26 cellular contexts compared by ENCODE assay signal in genomic region chr3:15778332-15778858, GRCh38. TPM values are rescaled to one million over a fixed set of nuclear protein-coding genes. Genes with fewer than 3 reads are reported as not detected.
DNase-seq lines count a peak whose midpoint lies in the region; ATAC-seq, FAIRE-seq and TF ChIP-seq lines count a peak whose summit lies in the region.
"Had no signal": no experiment of that assay in that cellular context is flagged by ENCODE, and none has a peak within 500 bp of the region (broad histone marks: within the 10 kb centered on the region; RNA-seq: fewer than 3 reads in every experiment).

No MANE protein-coding gene starts in this region.

- no peak for FAIRE-seq in GM12878 (lab: Jason Lieb, UNC)

- no peak for TF ChIP-seq RAD21 in IMR-90 (IDR thresholded peaks at IDR 0.05; ENCODE audit: low read length)
- TF ChIP-seq RAD21 in GM12878 (IDR thresholded peaks at IDR 0.05; ENCODE audit: insufficient read depth, low read depth, low read length) = no peak

- H3K9ac ChIP-seq in IMR-90 (ENCODE audit: low read depth, low read length) (no peak overlapping the region), GM12878 (ENCODE audit: control insufficient read depth, insufficient read depth, low read length) (no peak overlapping the region), mesenchymal stem cell (ENCODE audit: low read length) (no peak overlapping the region)

- RAD21 ChIA-PET in GM12878 (lab: Charles Lee; ENCODE audit: unreplicated experiment) = interaction anchor here (1.0 to 2.1 kb wide), 5 partner anchors 9 to 148 kb away, joined by 3 to 12 read pairs (median 6); no protein-coding TSS in a partner anchor

- no peak overlapping the region for H3K23ac ChIP-seq in IMR-90 (ENCODE audit: low read depth, low read length)
- no peak overlapping the region for H3K23ac ChIP-seq in mesenchymal stem cell (ENCODE audit: low read length in 2 of 2)

- in situ Hi-C loops in IMR-90 (cut with MboI; ENCODE audit: low sequenced_read_pairs) (no loop called here), GM12878 (cut with MboI) (no loop called here)

- WGBS in IMR-90 (ENCODE audit: extremely low coverage in 2 of 2, insufficient read length in 1 of 2), 2 experiments = no CpG with 5 or more reads among the region's 2 CpGs
- 93% methylated on average over 2 of the region's 2 CpGs for WGBS in GM12878 (ENCODE audit: insufficient coverage, insufficient replicate concordance, low lambda C conversion rate, missing lambda C conversion rate)
- 94% methylated on average over 2 of the region's 2 CpGs for WGBS in mesenchymal stem cell

- H3K18ac ChIP-seq in IMR-90 (ENCODE audit: low read depth, low read length) (peak overlapping the region; percentile 29; the same call in 1 of the 2 replicates), mesenchymal stem cell (ENCODE audit: low read depth in 1 of 2, low read length in 2 of 2) (no peak overlapping the region)

- H4K91ac ChIP-seq in IMR-90 (ENCODE audit: insufficient read depth, low read depth, low read length) = no peak overlapping the region
- H4K91ac ChIP-seq in mesenchymal stem cell (ENCODE audit: low read length) = no peak overlapping the region

- H3K36me3 ChIP-seq in IMR-90 (ENCODE audit: control insufficient read depth, insufficient read depth, low read length) (peaks cover 11% of the 10 kb centered on the region), GM12878 (ENCODE audit: control insufficient read depth in 2 of 2, insufficient read depth in 2 of 2, low read length in 1 of 2) (peaks cover 3 to 13% of the 10 kb centered on the region in 2 experiments; a peak in 3 of 4 replicates), mesenchymal stem cell (ENCODE audit: control insufficient read depth in 1 of 2, insufficient read depth in 2 of 2, low read depth in 1 of 2, low read length in 2 of 2) (peaks cover 0 to 77% of the 10 kb centered on the region in 2 experiments)
- H3K36me3 ChIP-seq: colonic mucosa, esophagus squamous epithelium, gastroesophageal sphincter had no signal

- peaks cover 12% of the 10 kb centered on the region for H3K4me1 ChIP-seq in IMR-90 (ENCODE audit: control insufficient read depth, insufficient read depth, low read length)
- peaks cover 18% of the 10 kb centered on the region for H3K4me1 ChIP-seq in GM12878 (ENCODE audit: control insufficient read depth, insufficient read depth, low read length)
- no peaks in the 10 kb centered on the region for H3K4me1 ChIP-seq in mesenchymal stem cell (ENCODE audit: control insufficient read depth, insufficient read depth, low read depth, low read length)
- H3K4me1 ChIP-seq: colonic mucosa had no signal

- no peak overlapping the region for H2AK9ac ChIP-seq in IMR-90 (replicated peaks; ENCODE audit: low read depth, low read length, poor library complexity)

- H2BK120ac ChIP-seq in IMR-90 (ENCODE audit: low read depth, low read length) (no peak overlapping the region), mesenchymal stem cell (ENCODE audit: low read depth, low read length) (no peak overlapping the region)

- CTCF ChIA-PET in IMR-90 (lab: Yijun Ruan, JAX) = no interaction called here
- CTCF ChIA-PET in GM12878 (lab: Yijun Ruan, JAX) = interaction anchor here (1.0 to 3.9 kb wide), 4 partner anchors 10 to 144 kb away, joined by 3 to 16 read pairs (median 4); no protein-coding TSS in a partner anchor

- H2BK20ac ChIP-seq in IMR-90 (ENCODE audit: low read depth, low read length) = no peak overlapping the region

- H3K4me3 ChIP-seq in IMR-90 (ENCODE audit: insufficient read depth, low read depth, low read length) (no peak overlapping the region), GM12878 (no peak overlapping the region), mesenchymal stem cell (ENCODE audit: insufficient read depth in 1 of 2, low read depth in 1 of 2, low read length in 2 of 2) (no peak overlapping the region)
- H3K4me3 ChIP-seq: colonic mucosa, esophagus squamous epithelium, gastroesophageal sphincter, psoas muscle, SK-N-MC, testis had no signal

- dilution Hi-C loops in IMR-90 (cut with HindIII; ENCODE audit: low sequenced_read_pairs, unreplicated experiment) = no loop called here

- H3K79me1 ChIP-seq in IMR-90 (ENCODE audit: low read depth in 1 of 2, low read length in 2 of 2) = peaks cover 24 to 41% of the 10 kb centered on the region in 2 experiments
- peaks cover 3% of the 10 kb centered on the region for H3K79me1 ChIP-seq in mesenchymal stem cell (replicated peaks; ENCODE audit: low read length, poor library complexity, severe bottlenecking)

- no peak overlapping the region for H3K56ac ChIP-seq in IMR-90 (ENCODE audit: extremely low read depth, insufficient read depth, low read length)

- TF ChIP-seq POLR2A in IMR-90 (IDR thresholded peaks at IDR 0.05; ENCODE audit: low read depth, low read length) = no peak
- no peak for TF ChIP-seq POLR2A in GM12878 (IDR thresholded peaks at IDR 0.05; ENCODE audit: low read depth, low read length)

- H2BK5ac ChIP-seq in IMR-90 (ENCODE audit: low read depth, low read length, poor library complexity, severe bottlenecking) (peak overlapping the region; percentile 31), mesenchymal stem cell (ENCODE audit: low read depth, low read length, poor library complexity, severe bottlenecking) (no peak overlapping the region)

- DNase-seq in IMR-90 = no peak
- no peak for DNase-seq in GM12878 (ENCODE audit: low read depth, low spot score)
- peak; percentile 30 for DNase-seq in mesenchymal stem cell
- no peak for DNase-seq in islet precursor cell
- no peak for DNase-seq in C1 segment of cervical spinal cord (lab: John Stamatoyannopoulos, UW)
- no peak for DNase-seq in stimulated activated CD4-positive, alpha-beta T cell treated with anti-CD3 and anti-CD28 coated beads, Interleukin-2, amount 100 ng/mL, for 24 hours
- DNase-seq: activated CD4-positive, alpha-beta T cell treated with anti-CD3 and anti-CD28 coated beads for 4 hours; activated CD8-positive, alpha-beta memory T cell treated with anti-CD3 and anti-CD28 coated beads, Interleukin-2, amount 10 ng/mL, durations not matched to agents 7 days and 5 days; activated naive CD4-positive, alpha-beta T cell treated with anti-CD3 and anti-CD28 coated beads for 36 hours; activated T-cell treated with anti-CD3 and anti-CD28 coated beads, Interleukin-2, amount 50 U/mL, for 72 hours; CD4-positive, CD25-positive, alpha-beta regulatory T cell; colonic mucosa; DMS 273 treated with DMSO at 0.1 percent for 48 hours; effector memory CD4-positive, alpha-beta T cell; esophagus squamous epithelium; hypothalamus; NCI-H187; NCI-H2171 treated with DMSO at 0.1 percent for 48 hours; NCI-H526; psoas muscle; T-helper 17 cell; testis had no signal

- BruUV-seq in IMR-90 (replicated peaks; lab: Mats Ljungman, UMichigan) (no TSS peak), GM12878 (replicated peaks; lab: Mats Ljungman, UMichigan) (no TSS peak)

- H2BK15ac ChIP-seq in IMR-90 (ENCODE audit: low read depth, low read length) (no peak overlapping the region), mesenchymal stem cell (ENCODE audit: low read depth, poor library complexity, severe bottlenecking) (no peak overlapping the region)

- POLR2A ChIA-PET in IMR-90 (lab: Charles Lee; ENCODE audit: unreplicated experiment) (no interaction called here), GM12878 (lab: Charles Lee) (interaction anchor here (0.8 to 1.3 kb wide), 2 partner anchors 9 to 14 kb away, joined by 3 read pairs; no protein-coding TSS in a partner anchor)

- H3K9me3 ChIP-seq in IMR-90 (ENCODE audit: control insufficient read depth, insufficient read depth, low read length) (no peaks in the 10 kb centered on the region), GM12878 (replicated peaks; ENCODE audit: control insufficient read depth, insufficient read depth, low read length) (no peaks in the 10 kb centered on the region; the same call in 1 of the 3 replicates), mesenchymal stem cell (ENCODE audit: control insufficient read depth, low read length) (no peaks in the 10 kb centered on the region)
- H3K9me3 ChIP-seq: colonic mucosa, esophagus squamous epithelium, gastroesophageal sphincter, psoas muscle, testis had no signal

- H3K4ac ChIP-seq in IMR-90 (ENCODE audit: low read depth, low read length) (peak overlapping the region; percentile 8; the same call in 1 of the 2 replicates), mesenchymal stem cell (ENCODE audit: low read depth in 1 of 2, low read length in 2 of 2) (no peak overlapping the region)

- H2AK5ac ChIP-seq in IMR-90 (ENCODE audit: low read depth, low read length) = no peak overlapping the region
- no peak overlapping the region for H2AK5ac ChIP-seq in mesenchymal stem cell (ENCODE audit: low read length, severe bottlenecking)

- H3K4me2 ChIP-seq in IMR-90 (ENCODE audit: low read depth, low read length) (no peak overlapping the region), GM12878 (ENCODE audit: control insufficient read depth, insufficient read depth) (no peak overlapping the region), mesenchymal stem cell (ENCODE audit: low read length, poor library complexity, severe bottlenecking) (no peak overlapping the region)

- no peaks in the 10 kb centered on the region for H3K27me3 ChIP-seq in IMR-90 (ENCODE audit: control insufficient read depth, insufficient read depth, low read length)
- H3K27me3 ChIP-seq in GM12878 (replicated peaks in 1 of 2; ENCODE audit: control insufficient read depth in 2 of 2, insufficient read depth in 2 of 2, low read length in 1 of 2) = no peaks in the 10 kb centered on the region
- no peaks in the 10 kb centered on the region for H3K27me3 ChIP-seq in mesenchymal stem cell (ENCODE audit: control insufficient read depth in 1 of 2, insufficient read depth in 1 of 2, low read length in 2 of 2)
- H3K27me3 ChIP-seq: colonic mucosa, esophagus squamous epithelium, gastroesophageal sphincter, testis had no signal

- ATAC-seq in IMR-90 (ENCODE audit: low read depth) (no peak), GM12878 (peak; percentile 1; the same call in 1 of the 3 replicates), HG03457 (IDR thresholded peaks at IDR 0.05; ENCODE audit: unreplicated experiment) (no peak)
- ATAC-seq: activated CD8-positive, alpha-beta memory T cell treated with anti-CD3 and anti-CD28 coated beads, Interleukin-2, amount 10 ng/mL, durations not matched to agents 7 days and 5 days; activated T-cell treated with anti-CD3 and anti-CD28 coated beads, Interleukin-2, amount 50 U/mL, for 72 hours; gastroesophageal sphincter; psoas muscle; T-helper 17 cell had no signal

- intact Hi-C loops in IMR-90 (cut with micrococcal nuclease) (no loop called here), GM12878 (cut with micrococcal nuclease; ENCODE audit: unreplicated experiment) (no loop called here)

- H3K9me1 ChIP-seq in IMR-90 (ENCODE audit: insufficient read depth, low read length) = no peaks in the 10 kb centered on the region

- H4K8ac ChIP-seq in IMR-90 (ENCODE audit: low read depth in 2 of 2, low read length in 2 of 2) = no peak overlapping the region
- H4K8ac ChIP-seq in mesenchymal stem cell (ENCODE audit: low read length) = no peak overlapping the region

- H2BK12ac ChIP-seq in mesenchymal stem cell (ENCODE audit: low read length in 2 of 2) = no peak overlapping the region

- H4K20me1 ChIP-seq in IMR-90 (ENCODE audit: insufficient read depth, low read length) (peaks cover 4% of the 10 kb centered on the region; the same call in 1 of the 2 replicates), GM12878 (ENCODE audit: control insufficient read depth, insufficient read depth) (no peaks in the 10 kb centered on the region)

- H4K5ac ChIP-seq in IMR-90 (ENCODE audit: low read depth, low read length) = peak overlapping the region; percentile 12

- TF ChIP-seq CTCF in IMR-90 (conservative IDR thresholded peaks at IDR 0.05; ENCODE audit: low read depth, low read length) = no peak
- no peak for TF ChIP-seq CTCF in GM12878 (IDR thresholded peaks at IDR 0.05 in 2 of 3, conservative IDR thresholded peaks at IDR 0.05 in 1 of 3; ENCODE audit: control insufficient read depth in 2 of 3, extremely low read depth in 1 of 3, insufficient read depth in 1 of 3, low read depth in 3 of 3, low read length in 3 of 3)

- H3K14ac ChIP-seq in IMR-90 (replicated peaks; ENCODE audit: low read depth, low read length) = no peak overlapping the region
- no peak overlapping the region for H3K14ac ChIP-seq in mesenchymal stem cell (ENCODE audit: low read length in 2 of 2)

- TF ChIP-seq EP300 in GM12878 (IDR thresholded peaks at IDR 0.05; ENCODE audit: borderline replicate concordance in 1 of 2, control insufficient read depth in 1 of 2, low read depth in 2 of 2, low read length in 2 of 2) = no peak

- H2AFZ ChIP-seq in IMR-90 (replicated peaks; ENCODE audit: low read length, poor library complexity) = no peak overlapping the region
- H2AFZ ChIP-seq in GM12878 (ENCODE audit: control insufficient read depth, low read depth, low read length) = no peak overlapping the region
- H2AFZ ChIP-seq in mesenchymal stem cell (ENCODE audit: low read depth, low read length) = no peak overlapping the region

- H3K27ac ChIP-seq in IMR-90 (ENCODE audit: insufficient read depth, low read length) (no peak overlapping the region), GM12878 (ENCODE audit: control insufficient read depth, insufficient read depth) (no peak overlapping the region), mesenchymal stem cell (ENCODE audit: low read length, poor library complexity, severe bottlenecking) (no peak overlapping the region)
- H3K27ac ChIP-seq: colonic mucosa, gastroesophageal sphincter, psoas muscle, RWPE1, SK-N-MC, testis had no signal

- H3K79me2 ChIP-seq in GM12878 (ENCODE audit: control insufficient read depth, insufficient read depth, low read length) = peaks cover 46% of the 10 kb centered on the region

- SMC1A ChIA-PET in GM12878 (lab: Charles Lee; ENCODE audit: uncharacterized antibody, unreplicated experiment) = interaction anchor here (0.8 to 3.4 kb wide), 12 partner anchors 9 to 148 kb away, joined by 3 to 25 read pairs (median 5); partner anchors contain the start of gene ANKRD28

RNA-seq across cellular contexts. Expression of gene ANKRD28, which starts 19.4 kb away (rescaled TPM):
- total RNA-seq in IMR-90 (2012; rRNA removed) (211 and 223 TPM in 2 replicates), GM12878 (2014; rRNA removed) (48.9 and 58.5 TPM in 2 replicates), GM12878 (2014; rRNA removed; fragmentation: Illumina TruSeq; extraction: Trizol) (58.9 and 65.4 TPM in 2 replicates), GM12878 (2021) (51.9 and 55.4 TPM in 2 replicates)
- polyA plus RNA-seq in IMR-90 (2012; rRNA removed) (39.2 and 52.6 TPM in 2 replicates), GM12878 (2011; rRNA removed) (105 and 132 TPM in 2 replicates), GM12878 (2014; fragmentation: Illumina TruSeq; extraction: Trizol) (42.3 and 50.2 TPM in 2 replicates), GM12878 (2014; fragmentation: Nextera tagmentation; extraction: Ambion mirVana) (10 to 100 TPM; 12.3 to 13.7 TPM), GM12878 (2014; rRNA removed) (34.3 and 36.2 TPM in 2 replicates), GM12878 (2016; fragmentation: Nextera tagmentation; extraction: Ambion mirVana) (10 to 100 TPM; 11.2 to 20.6 TPM)
- 14.2 and 22.7 TPM in 2 replicates for polyA plus RNA-seq in IMR-90 (2012; cell fraction: cytosol; rRNA removed)
- polyA plus RNA-seq in IMR-90 (2012; cell fraction: nucleus; rRNA removed; ENCODE audit: low replicate concordance) = 23.2 and 164 TPM in 2 replicates
- 532 and 544 TPM in 2 replicates for total RNA-seq in GM12878 (2013; cell fraction: nucleolus; rRNA removed)
- 24.0 TPM for polyA plus RNA-seq in GM12878 (2011; ENCODE audit: low read depth)
- polyA plus RNA-seq in GM12878 (2011; cell fraction: cytosol; rRNA removed) = 45.9 and 56.4 TPM in 2 replicates
- 158 and 206 TPM in 2 replicates for polyA plus RNA-seq in GM12878 (2011; cell fraction: nucleus; rRNA removed)
- 24.5 and 30.8 TPM in 2 replicates for polyA plus RNA-seq in GM12878 (2012)
- polyA minus RNA-seq in GM12878 (2011; rRNA and poly(A)+ RNA removed) = 171 and 281 TPM in 2 replicates
- polyA minus RNA-seq in GM12878 (2011; cell fraction: cytosol; rRNA and poly(A)+ RNA removed) = 37.0 and 48.7 TPM in 2 replicates
- 142 and 203 TPM in 2 replicates for polyA minus RNA-seq in GM12878 (2011; cell fraction: nucleus; rRNA and poly(A)+ RNA removed)
- 38.8 TPM for polyA plus RNA-seq in mesenchymal stem cell (2013, experiment 1 of 2)
- 42.1 TPM for polyA plus RNA-seq in mesenchymal stem cell (2013, experiment 2 of 2)
